In genomic region chr7:130386876-130387275, GRCh38 we compare ENCODE assay signal across 24 cellular contexts. TPM values are rescaled to one million over a fixed set of nuclear protein-coding genes. Genes with fewer than 3 reads are reported as not detected.
DNase-seq lines count a peak whose midpoint lies in the region; ATAC-seq, FAIRE-seq and TF ChIP-seq lines count a peak whose summit lies in the region.
"Had no signal": no experiment of that assay in that cellular context is flagged by ENCODE, and none has a peak within 500 bp of the region (broad histone marks: within the 10 kb centered on the region; RNA-seq: fewer than 3 reads in every experiment).

No MANE protein-coding gene starts in this region.

- no peak overlapping the region for H3K9ac ChIP-seq in HepG2 (ENCODE audit: insufficient read depth, low read depth, low read length)

- DNase-seq in right atrium auricular region (ENCODE audit: low spot score) (peak; percentile 44), right cardiac atrium (no peak), HepG2 (ENCODE audit: low spot score) (no peak), pancreas (peak; percentile 70 to 84 (median 81)), activated T-cell treated with anti-CD3 and anti-CD28 coated beads for 4 hours (no peak), 8988T (no peak), stomach (no peak)
- DNase-seq in activated naive CD4-positive, alpha-beta T cell treated with anti-CD3 and anti-CD28 coated beads, Interleukin-2, amount 50 U/mL, for 72 hours (ENCODE audit: low spot score in 2 of 2): no peak
- DNase-seq: Calu3; GF-D8; HCEC 1CT; Kasumi-1; MG63; NCI-H1048; NCI-H146; NCI-H2081; NCI-H748 treated with DMSO at 0.1 percent for 48 hours; NK-92 treated with Interleukin-12 subunit alpha and Interleukin-12 subunit beta, amount 100 ng/mL, for 24 hours had no signal

- no TSS peak for BruUV-seq in HepG2 (replicated peaks; lab: Mats Ljungman, UMichigan)

- TF ChIP-seq RAD21 in HepG2 (CRISPR knock-in tag; IDR thresholded peaks at IDR 0.05): no peak

- 87% methylated on average over 3 of the region's 3 CpGs for WGBS in right cardiac atrium
- 26% methylated on average over 3 of the region's 3 CpGs for WGBS in HepG2 (ENCODE audit: low lambda C conversion rate)
- WGBS in pancreas, 2 donors: 38 to 57% methylated on average over 3 of the region's 3 CpGs
- 84 to 94% (median 88%) methylated on average over 3 of the region's 3 CpGs for WGBS in stomach, 5 donors

- H3K27ac ChIP-seq in right atrium auricular region (no peak overlapping the region), right cardiac atrium (ENCODE audit: low read length) (no peak overlapping the region), HepG2 (ENCODE audit: extremely low read length, insufficient read depth, low read length) (no peak overlapping the region), pancreas (peak overlapping the region; percentile 91 to 96 (median 96)), stomach (no peak overlapping the region)

- H2AFZ ChIP-seq in HepG2 (ENCODE audit: low read length): no peak overlapping the region
- H2AFZ ChIP-seq: GM23338 had no signal

- H3K4me1 ChIP-seq in right atrium auricular region: no peaks in the 10 kb centered on the region
- no peaks in the 10 kb centered on the region for H3K4me1 ChIP-seq in right cardiac atrium (ENCODE audit: control insufficient read depth, insufficient read depth, low read length)
- H3K4me1 ChIP-seq in HepG2 (ENCODE audit: insufficient read depth, low read length): peaks cover 15% of the 10 kb centered on the region
- peaks cover 0 to 5% (median 0%) of the 10 kb centered on the region in 3 donors for H3K4me1 ChIP-seq in pancreas
- H3K4me1 ChIP-seq in stomach: no peaks in the 10 kb centered on the region

- no peak overlapping the region for H3K4me3 ChIP-seq in right atrium auricular region
- no peak overlapping the region for H3K4me3 ChIP-seq in right cardiac atrium (ENCODE audit: low read length)
- no peak overlapping the region for H3K4me3 ChIP-seq in HepG2 (replicated peaks in 1 of 3; ENCODE audit: insufficient read depth in 1 of 3, low read depth in 2 of 3, low read length in 3 of 3)
- no peak overlapping the region for H3K4me3 ChIP-seq in pancreas
- H3K4me3 ChIP-seq in stomach: no peak overlapping the region
- H3K4me3 ChIP-seq: GM23338, MG63 had no signal

- POLR2A ChIA-PET in HepG2 (lab: Yijun Ruan, JAX): no interaction called here

- H3K79me2 ChIP-seq in HepG2 (ENCODE audit: insufficient read depth, low read length): no peaks in the 10 kb centered on the region

- H3K36me3 Mint-ChIP-seq in activated naive CD4-positive, alpha-beta T cell treated with anti-CD3 and anti-CD28 coated beads, Interleukin-2, amount 50 U/mL, for 72 hours: no peaks in the 10 kb centered on the region
- H3K36me3 Mint-ChIP-seq: CD4-positive, alpha-beta memory T cell had no signal

- no peak for TF ChIP-seq EP300 in HepG2 (IDR thresholded peaks at IDR 0.05; ENCODE audit: low read depth in 2 of 2, low read length in 2 of 2)
- no peak for TF ChIP-seq EP300 in HepG2 (CRISPR knock-in tag; IDR thresholded peaks at IDR 0.05; ENCODE audit: borderline replicate concordance)
- TF ChIP-seq EP300 in stomach (IDR thresholded peaks at IDR 0.05): no peak

- no peaks in the 10 kb centered on the region for H3K9me3 Mint-ChIP-seq in activated naive CD4-positive, alpha-beta T cell treated with anti-CD3 and anti-CD28 coated beads, Interleukin-2, amount 50 U/mL, for 72 hours

- TF ChIP-seq POLR2A in HepG2 (IDR thresholded peaks at IDR 0.05; ENCODE audit: insufficient read depth in 1 of 2, low read depth in 2 of 2, low read length in 2 of 2) (no peak), stomach (IDR thresholded peaks at IDR 0.05) (no peak)

- in situ Hi-C loops in HepG2 (cut with HindIII; ENCODE audit: extremely low pct_ligation_motif_present, low pct_unique_long_range_greater_than_20kb): no loop called here

- intact Hi-C loops in right cardiac atrium (cut with DNase I): no loop called here
- intact Hi-C loops in HepG2 (cut with micrococcal nuclease; ENCODE audit: unreplicated experiment): no loop called here
- intact Hi-C loops in pancreas (cut with DNase I): loop anchor here in 1 of 3 donors (5.0 kb wide), 1 partner anchor 110 kb away; no protein-coding TSS in a partner anchor
- intact Hi-C loops in stomach (cut with DNase I; ENCODE audit: low total_unique reads): no loop called here

- H3K4me2 ChIP-seq in HepG2 (ENCODE audit: low read depth, low read length): peak overlapping the region; percentile 16; the same call in 1 of the 2 replicates
- H3K4me2 ChIP-seq: GM23338 had no signal

- H3K27ac Mint-ChIP-seq in activated naive CD4-positive, alpha-beta T cell treated with anti-CD3 and anti-CD28 coated beads, Interleukin-2, amount 50 U/mL, for 72 hours: no peak overlapping the region
- H3K27ac Mint-ChIP-seq: CD4-positive, alpha-beta memory T cell had no signal

- H4K20me1 ChIP-seq in HepG2 (ENCODE audit: insufficient read depth, low read length): no peaks in the 10 kb centered on the region

- no peaks in the 10 kb centered on the region for H3K36me3 ChIP-seq in right atrium auricular region
- H3K36me3 ChIP-seq in HepG2 (replicated peaks in 1 of 2; ENCODE audit: control insufficient read depth in 1 of 2, insufficient read depth in 2 of 2, low read length in 2 of 2): no peaks in the 10 kb centered on the region
- H3K36me3 ChIP-seq in pancreas: peaks cover 0 to 28% (median 0%) of the 10 kb centered on the region in 3 donors
- H3K36me3 ChIP-seq in stomach: no peaks in the 10 kb centered on the region
- H3K36me3 ChIP-seq: MG63 had no signal

- H3K27me3 ChIP-seq in right atrium auricular region (no peaks in the 10 kb centered on the region), right cardiac atrium (ENCODE audit: control insufficient read depth, insufficient read depth) (no peaks in the 10 kb centered on the region), HepG2 (ENCODE audit: control insufficient read depth in 1 of 2, insufficient read depth in 2 of 2, low read length in 2 of 2) (peaks cover 4 to 7% of the 10 kb centered on the region in 2 experiments; a peak in 2 of 5 replicates), pancreas (no peaks in the 10 kb centered on the region), stomach (no peaks in the 10 kb centered on the region)
- H3K27me3 ChIP-seq: MG63 had no signal

- no peaks in the 10 kb centered on the region for H3K9me3 ChIP-seq in right atrium auricular region
- no peaks in the 10 kb centered on the region for H3K9me3 ChIP-seq in right cardiac atrium (ENCODE audit: control insufficient read depth, low read length)
- H3K9me3 ChIP-seq in HepG2 (ENCODE audit: low read length): no peaks in the 10 kb centered on the region
- no peaks in the 10 kb centered on the region for H3K9me3 ChIP-seq in pancreas
- H3K9me3 ChIP-seq in stomach: no peaks in the 10 kb centered on the region
- H3K9me3 ChIP-seq: MG63 had no signal

- CTCF ChIA-PET in HepG2 (lab: Yijun Ruan, JAX; ENCODE audit: low intra/inter-chr PET ratio, low total read pairs): no interaction called here

- FAIRE-seq in HepG2 (lab: Jason Lieb, UNC) (no peak), pancreas (lab: Jason Lieb, UNC) (no peak)
- FAIRE-seq: A204.1, RCC 7860 had no signal

- TF ChIP-seq CTCF in right atrium auricular region (IDR thresholded peaks at IDR 0.05) (no peak), HepG2 (CRISPR knock-in tag; IDR thresholded peaks at IDR 0.05) (no peak), pancreas (IDR thresholded peaks at IDR 0.05) (no peak), stomach (IDR thresholded peaks at IDR 0.05) (no peak)

- ATAC-seq in right cardiac atrium (no peak), HepG2 (no peak), pancreas (peak; percentile 21 to 65 (median 50))
- no peak for ATAC-seq in activated naive CD4-positive, alpha-beta T cell treated with anti-CD3 and anti-CD28 coated beads, Interleukin-2, amount 50 U/mL, for 72 hours
- ATAC-seq: GM23338, Right ventricle myocardium inferior had no signal

RNA-seq across cellular contexts. Expression of gene CPA1, which starts 6.6 kb away (rescaled TPM):
- total RNA-seq in right atrium auricular region (not detected), right cardiac atrium (1 to 10 TPM in 1 of 4 donors, not detected in 3; 1.0 TPM), HepG2 (2016; rRNA removed; fragmentation: Illumina TruSeq; extraction: Trizol) (0.20 TPM in 1 of 2 replicates, not detected in the other), pancreas (over 10,000 TPM; 17,933 to 50,686 (median 40,969) TPM), stomach (not detected)
- polyA plus RNA-seq in right cardiac atrium (0.36 TPM), HepG2 (2011; rRNA removed) (0.57 and 0.58 TPM in 2 replicates), pancreas (over 10,000 TPM; 12,124 to 14,783 TPM), stomach (10 to 100 TPM in 1 of 3 donors, 1 to 10 TPM in 2; 1.7 to 17.3 (median 5.5) TPM)
- 0.20 and 0.35 TPM in 2 replicates for total RNA-seq in HepG2 (2016; cell fraction: cytosol; rRNA removed; fragmentation: Illumina TruSeq; extraction: Trizol; ENCODE audit: low read depth)
- not detected in 2 replicates for total RNA-seq in HepG2 (2016; cell fraction: insoluble cytoplasmic fraction; rRNA removed; fragmentation: Illumina TruSeq; extraction: Trizol)
- 0.34 TPM in 1 of 2 replicates, not detected in the other for total RNA-seq in HepG2 (2016; cell fraction: membrane; rRNA removed; fragmentation: Illumina TruSeq; extraction: Trizol)
- not detected in 2 replicates for total RNA-seq in HepG2 (2016; cell fraction: nucleus; rRNA removed; fragmentation: Illumina TruSeq; extraction: Trizol)
- 0.42 and 0.77 TPM in 2 replicates for polyA plus RNA-seq in HepG2 (2011; cell fraction: cytosol; rRNA removed)
- 1.2 and 2.4 TPM in 2 replicates for polyA plus RNA-seq in HepG2 (2011; cell fraction: nucleus; rRNA removed)
- polyA plus RNA-seq in HepG2 (2012): 0.16 TPM in 1 of 2 replicates, not detected in the other
- polyA plus RNA-seq in HepG2 (2016; cell fraction: cytosol; fragmentation: Illumina TruSeq; extraction: Trizol; ENCODE audit: low read depth): 0.17 and 0.27 TPM in 2 replicates
- polyA plus RNA-seq in HepG2 (2016; cell fraction: insoluble cytoplasmic fraction; fragmentation: Illumina TruSeq; extraction: Trizol; ENCODE audit: low read depth): 0.22 TPM in 1 of 2 replicates, not detected in the other
- 0.14 TPM in 1 of 2 replicates, not detected in the other for polyA plus RNA-seq in HepG2 (2016; cell fraction: membrane; fragmentation: Illumina TruSeq; extraction: Trizol; ENCODE audit: low read depth)
- not detected in 2 replicates for polyA plus RNA-seq in HepG2 (2016; cell fraction: nucleus; fragmentation: Illumina TruSeq; extraction: Trizol; ENCODE audit: insufficient read depth, low read depth)
- polyA minus RNA-seq in HepG2 (2011; rRNA and poly(A)+ RNA removed; ENCODE audit: low replicate concordance): not detected in 2 replicates
- not detected in 2 replicates for polyA minus RNA-seq in HepG2 (2011; cell fraction: cytosol; rRNA and poly(A)+ RNA removed)
- polyA minus RNA-seq in HepG2 (2011; cell fraction: nucleus; rRNA and poly(A)+ RNA removed): 0.90 and 1.2 TPM in 2 replicates
- total RNA-seq in activated naive CD4-positive, alpha-beta T cell treated with anti-CD3 and anti-CD28 coated beads, Interleukin-2, amount 50 U/mL, for 72 hours: not detected
- total RNA-seq: Calu3; CD4-positive, alpha-beta memory T cell; GM23338; NCI-H460; Right ventricle myocardium inferior had no signal
- polyA plus RNA-seq: CD4-positive, alpha-beta memory T cell; GM23338 had no signal

RNA-seq across cellular contexts. Expression of gene CPA5, which starts 42.3 kb away (rescaled TPM):
- not detected for total RNA-seq in right atrium auricular region
- total RNA-seq in right cardiac atrium: not detected
- not detected for polyA plus RNA-seq in right cardiac atrium
- not detected in 2 replicates for total RNA-seq in HepG2 (2016; rRNA removed; fragmentation: Illumina TruSeq; extraction: Trizol)
- not detected in 2 replicates for total RNA-seq in HepG2 (2016; cell fraction: cytosol; rRNA removed; fragmentation: Illumina TruSeq; extraction: Trizol; ENCODE audit: low read depth)
- not detected in 2 replicates for total RNA-seq in HepG2 (2016; cell fraction: insoluble cytoplasmic fraction; rRNA removed; fragmentation: Illumina TruSeq; extraction: Trizol)
- not detected in 2 replicates for total RNA-seq in HepG2 (2016; cell fraction: membrane; rRNA removed; fragmentation: Illumina TruSeq; extraction: Trizol)
- total RNA-seq in HepG2 (2016; cell fraction: nucleus; rRNA removed; fragmentation: Illumina TruSeq; extraction: Trizol): not detected in 2 replicates
- 0.30 and 0.48 TPM in 2 replicates for polyA plus RNA-seq in HepG2 (2011; rRNA removed)
- polyA plus RNA-seq in HepG2 (2011; cell fraction: cytosol; rRNA removed): 0.20 and 0.21 TPM in 2 replicates
- 1.4 and 1.6 TPM in 2 replicates for polyA plus RNA-seq in HepG2 (2011; cell fraction: nucleus; rRNA removed)
- 0.59 TPM in 1 of 2 replicates, not detected in the other for polyA plus RNA-seq in HepG2 (2012)
- 0.19 TPM in 1 of 2 replicates, not detected in the other for polyA plus RNA-seq in HepG2 (2016; cell fraction: cytosol; fragmentation: Illumina TruSeq; extraction: Trizol; ENCODE audit: low read depth)
- polyA plus RNA-seq in HepG2 (2016; cell fraction: insoluble cytoplasmic fraction; fragmentation: Illumina TruSeq; extraction: Trizol; ENCODE audit: low read depth): not detected in 2 replicates
- polyA plus RNA-seq in HepG2 (2016; cell fraction: membrane; fragmentation: Illumina TruSeq; extraction: Trizol; ENCODE audit: low read depth): 0.30 TPM in 1 of 2 replicates, not detected in the other
- not detected in 2 replicates for polyA plus RNA-seq in HepG2 (2016; cell fraction: nucleus; fragmentation: Illumina TruSeq; extraction: Trizol; ENCODE audit: insufficient read depth, low read depth)
- 1.0 TPM in 1 of 2 replicates, not detected in the other for polyA minus RNA-seq in HepG2 (2011; rRNA and poly(A)+ RNA removed; ENCODE audit: low replicate concordance)
- polyA minus RNA-seq in HepG2 (2011; cell fraction: cytosol; rRNA and poly(A)+ RNA removed): not detected in 2 replicates
- not detected in 2 replicates for polyA minus RNA-seq in HepG2 (2011; cell fraction: nucleus; rRNA and poly(A)+ RNA removed)
- under 1 TPM in 2 of 6 donors, not detected in 4; 0.22 to 0.35 TPM for total RNA-seq in pancreas
- under 1 TPM; 0.09 to 0.19 TPM for polyA plus RNA-seq in pancreas
- not detected for total RNA-seq in stomach
- polyA plus RNA-seq in stomach: under 1 TPM in 1 of 3 donors, not detected in 2; 0.48 TPM
- 1 to 10 TPM; 1.7 to 9.9 TPM for total RNA-seq in activated naive CD4-positive, alpha-beta T cell treated with anti-CD3 and anti-CD28 coated beads, Interleukin-2, amount 50 U/mL, for 72 hours
- total RNA-seq: Calu3; CD4-positive, alpha-beta memory T cell; GM23338; NCI-H460; Right ventricle myocardium inferior had no signal
- polyA plus RNA-seq: GM23338 had no signal

RNA-seq across cellular contexts. Expression of gene CEP41, which starts 53.9 kb away (rescaled TPM):
- 1 to 10 TPM; 1.5 to 5.5 TPM for total RNA-seq in right atrium auricular region
- total RNA-seq in right cardiac atrium: 1 to 10 TPM; 5.6 to 7.5 (median 6.3) TPM
- 3.0 TPM for polyA plus RNA-seq in right cardiac atrium
- total RNA-seq in HepG2 (2016; rRNA removed; fragmentation: Illumina TruSeq; extraction: Trizol): 8.5 and 8.7 TPM in 2 replicates
- 1.4 and 1.5 TPM in 2 replicates for total RNA-seq in HepG2 (2016; cell fraction: cytosol; rRNA removed; fragmentation: Illumina TruSeq; extraction: Trizol; ENCODE audit: low read depth)
- total RNA-seq in HepG2 (2016; cell fraction: insoluble cytoplasmic fraction; rRNA removed; fragmentation: Illumina TruSeq; extraction: Trizol): 7.4 and 7.9 TPM in 2 replicates
- total RNA-seq in HepG2 (2016; cell fraction: membrane; rRNA removed; fragmentation: Illumina TruSeq; extraction: Trizol): 3.0 and 4.0 TPM in 2 replicates
- total RNA-seq in HepG2 (2016; cell fraction: nucleus; rRNA removed; fragmentation: Illumina TruSeq; extraction: Trizol): 10.6 and 11.1 TPM in 2 replicates
- polyA plus RNA-seq in HepG2 (2011; rRNA removed): 8.1 and 9.0 TPM in 2 replicates
- 6.4 and 7.7 TPM in 2 replicates for polyA plus RNA-seq in HepG2 (2011; cell fraction: cytosol; rRNA removed)
- 3.8 and 5.7 TPM in 2 replicates for polyA plus RNA-seq in HepG2 (2011; cell fraction: nucleus; rRNA removed)
- polyA plus RNA-seq in HepG2 (2012): 3.7 and 5.1 TPM in 2 replicates
- polyA plus RNA-seq in HepG2 (2016; cell fraction: cytosol; fragmentation: Illumina TruSeq; extraction: Trizol; ENCODE audit: low read depth): 2.5 and 2.6 TPM in 2 replicates
- polyA plus RNA-seq in HepG2 (2016; cell fraction: insoluble cytoplasmic fraction; fragmentation: Illumina TruSeq; extraction: Trizol; ENCODE audit: low read depth): 10.0 and 12.3 TPM in 2 replicates
- 3.4 and 3.6 TPM in 2 replicates for polyA plus RNA-seq in HepG2 (2016; cell fraction: membrane; fragmentation: Illumina TruSeq; extraction: Trizol; ENCODE audit: low read depth)
- 12.0 and 12.7 TPM in 2 replicates for polyA plus RNA-seq in HepG2 (2016; cell fraction: nucleus; fragmentation: Illumina TruSeq; extraction: Trizol; ENCODE audit: insufficient read depth, low read depth)
- polyA minus RNA-seq in HepG2 (2011; rRNA and poly(A)+ RNA removed; ENCODE audit: low replicate concordance): 5.8 and 8.1 TPM in 2 replicates
- 4.9 and 5.2 TPM in 2 replicates for polyA minus RNA-seq in HepG2 (2011; cell fraction: cytosol; rRNA and poly(A)+ RNA removed)
- 6.3 and 9.1 TPM in 2 replicates for polyA minus RNA-seq in HepG2 (2011; cell fraction: nucleus; rRNA and poly(A)+ RNA removed)
- total RNA-seq in pancreas: 10 to 100 TPM in 1 of 6 donors, 1 to 10 TPM in 5; 3.5 to 10.3 (median 4.5) TPM
- polyA plus RNA-seq in pancreas: 1 to 10 TPM; 1.8 to 4.9 TPM
- 1 to 10 TPM in 3 of 5 donors, under 1 TPM in 2; 0.58 to 6.2 (median 2.6) TPM for total RNA-seq in stomach
- polyA plus RNA-seq in stomach: 1 to 10 TPM; 2.2 to 5.2 (median 4.5) TPM
- 10 to 100 TPM; 12.6 to 15.1 TPM for total RNA-seq in activated naive CD4-positive, alpha-beta T cell treated with anti-CD3 and anti-CD28 coated beads, Interleukin-2, amount 50 U/mL, for 72 hours

Comparison
In these comparisons a context has a peak if more than half of its experiments do, and no peak if none do; other contexts are left out.
1. DNase-seq: peak in right atrium auricular region (single experiment) and pancreas (6 of 6); none in right cardiac atrium (0 of 3), HepG2 (single experiment), activated T-cell treated with anti-CD3 and anti-CD28 coated beads for 4 hours (single experiment), 8988T (single experiment), stomach (single experiment) and activated naive CD4-positive, alpha-beta T cell treated with anti-CD3 and anti-CD28 coated beads, Interleukin-2, amount 50 U/mL, for 72 hours (0 of 2).
2. H3K27ac ChIP-seq: peak in pancreas (4 of 4); none in right atrium auricular region (0 of 2), right cardiac atrium (single experiment), HepG2 (single experiment) and stomach (0 of 5).
3. ATAC-seq: peak in pancreas (4 of 4); none in right cardiac atrium (0 of 2), HepG2 (single experiment) and activated naive CD4-positive, alpha-beta T cell treated with anti-CD3 and anti-CD28 coated beads, Interleukin-2, amount 50 U/mL, for 72 hours (0 of 2).
4. RNA of gene CPA1, which starts 6.6 kb away (total RNA-seq): 17,933 to 50,686 TPM in pancreas; not detected in right atrium auricular region, 0.20 to 0.35 TPM in HepG2, 1.0 TPM in right cardiac atrium, not detected in stomach and not detected in activated naive CD4-positive, alpha-beta T cell treated with anti-CD3 and anti-CD28 coated beads, Interleukin-2, amount 50 U/mL, for 72 hours; every median in the first group is over 1,000 times any median in the second.